8 cellular contexts compared by ENCODE assay signal in the genomic region with DNA sequence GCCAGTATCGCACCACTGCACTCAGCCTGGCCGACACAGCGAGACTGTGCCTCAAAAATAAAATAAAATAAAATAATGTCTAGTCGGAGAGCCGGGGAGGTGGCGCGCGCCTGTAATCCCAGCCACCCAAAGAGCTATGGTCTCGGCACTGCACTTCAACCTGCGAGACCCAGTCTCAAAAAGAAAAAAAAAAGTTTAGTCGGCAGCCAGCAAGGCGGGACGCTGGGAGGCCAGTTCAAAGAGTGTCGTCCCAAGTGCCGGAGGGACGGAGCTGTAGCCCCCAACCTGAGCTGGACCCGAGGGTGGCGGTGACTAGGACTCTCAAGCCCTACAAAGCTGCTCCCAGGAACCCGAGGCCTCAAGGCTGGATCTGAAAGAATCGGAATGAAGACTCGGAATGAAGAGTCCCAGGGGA. TPM values are rescaled to one million over a fixed set of nuclear protein-coding genes. Genes with fewer than 3 reads are reported as not detected.
A peak's percentile ranks its signal among the peaks of the same experiment; 100 is the strongest.
DNase-seq lines count a peak whose midpoint lies in the region; ATAC-seq, FAIRE-seq and TF ChIP-seq lines count a peak whose summit lies in the region.

No MANE protein-coding gene starts in this region.

- TF ChIP-seq POLR2A in transverse colon (IDR thresholded peaks at IDR 0.05) (no peak), GM12891 (IDR thresholded peaks at IDR 0.05; ENCODE audit: low read depth, low read length) (no peak)

- H3K9me3 ChIP-seq in ascending aorta: no peaks in the 10 kb centered on the region
- H3K9me3 ChIP-seq in left lung: no peaks in the 10 kb centered on the region
- no peaks in the 10 kb centered on the region for H3K9me3 ChIP-seq in transverse colon

- peak overlapping the region; percentile 88 for H3K4me3 Mint-ChIP-seq in activated T-cell treated with anti-CD3 and anti-CD28 coated beads, Interleukin-2, amount 50 U/mL, for 24 hours

- H3K36me3 Mint-ChIP-seq in activated T-cell treated with anti-CD3 and anti-CD28 coated beads, Interleukin-2, amount 50 U/mL, for 24 hours (ENCODE audit: low read depth): peaks cover 8% of the 10 kb centered on the region

- peak overlapping the region; percentile 87 for H3K27ac Mint-ChIP-seq in activated T-cell treated with anti-CD3 and anti-CD28 coated beads, Interleukin-2, amount 50 U/mL, for 24 hours

- H3K27me3 ChIP-seq in ascending aorta (no peaks in the 10 kb centered on the region), left lung (no peaks in the 10 kb centered on the region), transverse colon (no peaks in the 10 kb centered on the region)

- FAIRE-seq in GM12891 (lab: Jason Lieb, UNC): no peak

- peaks cover 0 to 9% of the 10 kb centered on the region in 2 donors for H3K4me1 ChIP-seq in ascending aorta
- peaks cover 4 to 18% of the 10 kb centered on the region in 2 donors for H3K4me1 ChIP-seq in left lung
- H3K4me1 ChIP-seq in transverse colon: peaks cover 7 to 25% (median 13%) of the 10 kb centered on the region in 4 donors

- intact Hi-C loops in ascending aorta (cut with DNase I): loop anchor here (1.0 kb wide), 3 partner anchors 17 to 114 kb away; a partner anchor contains a TSS
- intact Hi-C loops in left lung (cut with DNase I): no loop called here
- intact Hi-C loops in transverse colon (cut with DNase I; ENCODE audit: low total_unique reads): no loop called here

- TF ChIP-seq CTCF in ascending aorta (IDR thresholded peaks at IDR 0.05) (no peak), left lung (IDR thresholded peaks at IDR 0.05) (no peak), transverse colon (IDR thresholded peaks at IDR 0.05) (peak in 1 of 5 experiments; percentile 4)

- no peaks in the 10 kb centered on the region for H3K9me3 Mint-ChIP-seq in activated T-cell treated with anti-CD3 and anti-CD28 coated beads, Interleukin-2, amount 50 U/mL, for 24 hours

- no peak for TF ChIP-seq EP300 in transverse colon (IDR thresholded peaks at IDR 0.05; ENCODE audit: low read depth)

- peaks cover 0 to 3% of the 10 kb centered on the region in 2 donors for H3K36me3 ChIP-seq in ascending aorta
- peaks cover 0 to 11% of the 10 kb centered on the region in 2 donors for H3K36me3 ChIP-seq in left lung
- no peaks in the 10 kb centered on the region for H3K36me3 ChIP-seq in transverse colon

- H3K27ac ChIP-seq in ascending aorta (peak overlapping the region; percentile 55 to 84), left lung (peak overlapping the region; percentile 75 to 84), transverse colon (peak overlapping the region; percentile 76 to 91 (median 89))

- H3K27me3 Mint-ChIP-seq in activated T-cell treated with anti-CD3 and anti-CD28 coated beads, Interleukin-2, amount 50 U/mL, for 24 hours: no peaks in the 10 kb centered on the region

- 25 to 71% methylated on average over 6 to 21 of the region's 21 CpGs for WGBS in transverse colon (ENCODE audit: low coverage in 1 of 2), 2 donors

- H3K4me3 ChIP-seq in ascending aorta (peak overlapping the region; percentile 64 to 65), left lung (peak overlapping the region; percentile 57 to 66), transverse colon (peak overlapping the region; percentile 12 to 64 (median 54))

- peaks cover 16% of the 10 kb centered on the region for H3K4me1 Mint-ChIP-seq in activated T-cell treated with anti-CD3 and anti-CD28 coated beads, Interleukin-2, amount 50 U/mL, for 24 hours (ENCODE audit: low read depth)

- no peak for DNase-seq in activated T-cell treated with anti-CD3 and anti-CD28 coated beads, Interleukin-2, amount 50 U/mL, for 24 hours
- no peak for DNase-seq in activated T-cell treated with anti-CD3 and anti-CD28 coated beads, Interleukin-2, amount 50 U/mL, for 1 hour
- DNase-seq in ascending aorta (ENCODE audit: low spot score in 2 of 2): no peak
- DNase-seq in left lung: no peak
- no peak for DNase-seq in transverse colon
- DNase-seq in GM12891 (ENCODE audit: insufficient read length, low spot score): no peak
- no peak for DNase-seq in AML-193 (lab: John Stamatoyannopoulos, UW)

- in situ Hi-C loops in transverse colon (cut with MboI; ENCODE audit: low pct_ligation_motif_present in 1 of 4, low pct_unique_long_range_greater_than_20kb in 1 of 4, low sequenced_read_pairs in 3 of 4): no loop called here

- peak; percentile 5 for ATAC-seq in left lung
- ATAC-seq in HG03139 (IDR thresholded peaks at IDR 0.05; ENCODE audit: unreplicated experiment): no peak

TF ChIP-seq in GM12891, 5 proteins besides CTCF, POLR2A, EP300 and RAD21:
- TF ChIP-seq PAX5 (IDR thresholded peaks at IDR 0.05; ENCODE audit: insufficient read depth, low read length, severe bottlenecking) (no peak), SPI1 (IDR thresholded peaks at IDR 0.05; ENCODE audit: low read depth, low read length) (no peak), POU2F2 (IDR thresholded peaks at IDR 0.05; ENCODE audit: low read depth, low read length) (no peak), TAF1 (IDR thresholded peaks at IDR 0.05; ENCODE audit: low read depth, low read length) (no peak), POLR2AphosphoS5 (IDR thresholded peaks at IDR 0.05; ENCODE audit: low read depth, low read length) (no peak)

RNA-seq across cellular contexts. Expression of a gene that starts 0.6 kb away (rescaled TPM):
- total RNA-seq in ascending aorta (not detected), left lung (not detected), transverse colon (not detected)
- not detected for polyA plus RNA-seq in GM12891 (2012; ENCODE audit: low read depth, missing spikeins)

RNA-seq across cellular contexts. Expression of a gene that starts 7.0 kb away (rescaled TPM):
- total RNA-seq in ascending aorta: 55.8 TPM
- total RNA-seq in left lung: 10 to 100 TPM; 21.3 to 65.2 TPM
- 1 to 10 TPM; 1.5 to 5.4 (median 3.3) TPM for total RNA-seq in transverse colon
- 0.56 TPM for polyA plus RNA-seq in GM12891 (2012; ENCODE audit: low read depth, missing spikeins)

RNA-seq across cellular contexts. Expression of a gene that starts 27.7 kb away (rescaled TPM):
- total RNA-seq in ascending aorta (10.9 TPM), left lung (10 to 100 TPM; 18.5 to 21.7 TPM), transverse colon (10 to 100 TPM in 2 of 4 donors, 1 to 10 TPM in 2; 2.8 to 22.7 (median 9.0) TPM)
- polyA plus RNA-seq in GM12891 (2012; ENCODE audit: low read depth, missing spikeins): 27.7 TPM

RNA-seq across cellular contexts. Expression of a gene that starts 34.3 kb away (rescaled TPM):
- total RNA-seq in ascending aorta: 85.3 TPM
- 10 to 100 TPM; 52.9 to 76.0 TPM for total RNA-seq in left lung
- 10 to 100 TPM in 3 of 4 donors, 1 to 10 TPM in 1; 7.2 to 26.2 (median 16.3) TPM for total RNA-seq in transverse colon
- polyA plus RNA-seq in GM12891 (2012; ENCODE audit: low read depth, missing spikeins): 0.06 TPM
